In the genomic region with DNA sequence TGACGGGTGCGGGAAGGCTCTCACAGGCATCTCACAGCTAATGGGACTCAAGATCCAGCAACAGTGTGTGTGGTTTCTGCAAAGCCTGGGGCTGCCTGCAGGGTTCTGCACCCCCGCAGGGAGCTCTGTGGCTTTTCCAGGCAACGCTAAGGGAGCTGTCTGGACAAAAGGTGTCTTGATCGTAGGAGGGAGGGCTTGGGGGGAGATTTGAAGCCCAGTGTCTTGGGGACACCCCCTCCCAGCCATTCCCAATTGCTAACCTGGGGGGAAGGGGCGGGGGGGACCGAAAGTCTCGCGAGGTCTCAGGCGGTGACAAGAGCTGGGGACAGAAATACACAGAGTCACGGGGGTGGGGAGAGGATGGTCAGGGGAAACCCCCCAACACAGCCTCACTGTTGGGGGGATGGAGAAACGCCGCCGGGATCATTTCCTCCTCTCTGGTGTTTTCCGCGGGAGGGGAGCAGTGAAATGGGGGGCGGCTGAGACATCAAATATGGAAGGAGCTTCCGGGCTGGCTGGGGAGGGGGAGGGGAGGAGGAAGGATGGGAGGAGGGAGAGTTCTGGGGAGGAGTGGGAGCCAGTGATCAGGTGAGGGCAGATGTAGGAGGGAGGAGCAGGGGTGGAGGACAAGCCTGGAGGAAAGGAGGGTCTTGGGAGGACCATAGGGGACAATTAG, we compare ENCODE assay signal across 9 cellular contexts. TPM values are rescaled to one million over a fixed set of nuclear protein-coding genes. Genes with fewer than 3 reads are reported as not detected.
DNase-seq lines count a peak whose midpoint lies in the region; ATAC-seq and TF ChIP-seq lines count a peak whose summit lies in the region.
"Had no signal": no experiment of that assay in that cellular context is flagged by ENCODE, and none has a peak within 500 bp of the region (broad histone marks: within the 10 kb centered on the region; RNA-seq: fewer than 3 reads in every experiment).

No MANE protein-coding gene starts in this region.

- peaks cover 0 to 28% (median 3%) of the 10 kb centered on the region in 3 donors for H3K4me1 ChIP-seq in esophagus squamous epithelium

- H3K4me1 Mint-ChIP-seq in activated T-helper 1 cell treated with anti-CD3 and anti-CD28 coated beads, Interleukin-12 subunit alpha, Interleukin-12 subunit beta, Interleukin-2, Interleukin-4 antibody, amounts not matched to agents 30 ng/mL and 10 ng/mL and 1 ng/mL, durations not matched to agents 14 hours and 24 hours and 36 hours (ENCODE audit: low read depth) = peaks cover 18% of the 10 kb centered on the region
- H3K4me1 Mint-ChIP-seq in neural crest cell = peaks cover 20% of the 10 kb centered on the region

- H3K27me3 Mint-ChIP-seq in activated T-helper 1 cell treated with anti-CD3 and anti-CD28 coated beads, Interleukin-12 subunit alpha, Interleukin-12 subunit beta, Interleukin-2, Interleukin-4 antibody, amounts not matched to agents 30 ng/mL and 10 ng/mL and 1 ng/mL, durations not matched to agents 14 hours and 24 hours and 36 hours (ENCODE audit: insufficient read depth) = peaks cover 38% of the 10 kb centered on the region
- peaks cover 80% of the 10 kb centered on the region for H3K27me3 Mint-ChIP-seq in neural crest cell (ENCODE audit: low read depth)

- DNase-seq in DMS 273 (lab: John Stamatoyannopoulos, UW; ENCODE audit: unreplicated experiment) (peak; percentile 39), DMS 273 treated with DMSO at 0.1 percent for 48 hours (lab: John Stamatoyannopoulos, UW) (no peak), NB4 (ENCODE audit: low read depth) (peak; percentile 46), neural crest cell (ENCODE audit: low read depth, low spot score) (no peak), esophagus squamous epithelium (lab: John Stamatoyannopoulos, UW) (no peak)
- no peak for DNase-seq in activated T-helper 1 cell treated with anti-CD3 and anti-CD28 coated beads, Interleukin-12 subunit alpha, Interleukin-12 subunit beta, Interleukin-2, Interleukin-4 antibody, amounts not matched to agents 30 ng/mL and 10 ng/mL and 1 ng/mL, durations not matched to agents 14 hours and 24 hours and 36 hours (ENCODE audit: low spot score)

- ATAC-seq in HG03108 (IDR thresholded peaks at IDR 0.05; ENCODE audit: unreplicated experiment) (no peak), GM18520 (IDR thresholded peaks at IDR 0.05; ENCODE audit: unreplicated experiment) (no peak)

- TF ChIP-seq POLR2A in NB4 (IDR thresholded peaks at IDR 0.05; ENCODE audit: extremely low read depth, insufficient read length) (no peak), esophagus squamous epithelium (IDR thresholded peaks at IDR 0.05) (no peak)

- H3K36me3 Mint-ChIP-seq in activated T-helper 1 cell treated with anti-CD3 and anti-CD28 coated beads, Interleukin-12 subunit alpha, Interleukin-12 subunit beta, Interleukin-2, Interleukin-4 antibody, amounts not matched to agents 30 ng/mL and 10 ng/mL and 1 ng/mL, durations not matched to agents 14 hours and 24 hours and 36 hours (ENCODE audit: low read depth) = peaks cover 5% of the 10 kb centered on the region
- H3K36me3 Mint-ChIP-seq in neural crest cell (ENCODE audit: low read depth) = no peaks in the 10 kb centered on the region

- H3K9me3 Mint-ChIP-seq in activated T-helper 1 cell treated with anti-CD3 and anti-CD28 coated beads, Interleukin-12 subunit alpha, Interleukin-12 subunit beta, Interleukin-2, Interleukin-4 antibody, amounts not matched to agents 30 ng/mL and 10 ng/mL and 1 ng/mL, durations not matched to agents 14 hours and 24 hours and 36 hours = no peaks in the 10 kb centered on the region
- no peaks in the 10 kb centered on the region for H3K9me3 Mint-ChIP-seq in neural crest cell

- H3K27ac Mint-ChIP-seq in activated T-helper 1 cell treated with anti-CD3 and anti-CD28 coated beads, Interleukin-12 subunit alpha, Interleukin-12 subunit beta, Interleukin-2, Interleukin-4 antibody, amounts not matched to agents 30 ng/mL and 10 ng/mL and 1 ng/mL, durations not matched to agents 14 hours and 24 hours and 36 hours = peak overlapping the region; percentile 55
- no peak overlapping the region for H3K27ac Mint-ChIP-seq in neural crest cell (ENCODE audit: unreplicated experiment)

- intact Hi-C loops in activated T-helper 1 cell treated with anti-CD3 and anti-CD28 coated beads, Interleukin-12 subunit alpha, Interleukin-12 subunit beta, Interleukin-2, Interleukin-4 antibody, amounts not matched to agents 30 ng/mL and 10 ng/mL and 1 ng/mL, durations not matched to agents 14 hours and 24 hours and 36 hours (cut with micrococcal nuclease) = loop anchor here (1.0 to 2.0 kb wide), 2 partner anchors 9 to 15 kb away; no protein-coding TSS in a partner anchor
- intact Hi-C loops in esophagus squamous epithelium (cut with DNase I) = no loop called here

- WGBS in esophagus squamous epithelium, 2 donors = 0 to 3% methylated on average over 7 to 13 of the region's 18 CpGs

- peak overlapping the region; percentile 81 for H3K4me3 Mint-ChIP-seq in activated T-helper 1 cell treated with anti-CD3 and anti-CD28 coated beads, Interleukin-12 subunit alpha, Interleukin-12 subunit beta, Interleukin-2, Interleukin-4 antibody, amounts not matched to agents 30 ng/mL and 10 ng/mL and 1 ng/mL, durations not matched to agents 14 hours and 24 hours and 36 hours
- H3K4me3 Mint-ChIP-seq in neural crest cell = peak overlapping the region; percentile 80

- no peak overlapping the region for H3K4me3 ChIP-seq in NB4 (ENCODE audit: low read depth, low read length)
- peak overlapping the region in 1 of 4 donors; percentile 4 for H3K4me3 ChIP-seq in esophagus squamous epithelium

- peaks cover 13 to 93% (median 22%) of the 10 kb centered on the region in 4 donors for H3K27me3 ChIP-seq in esophagus squamous epithelium

- H3K36me3 ChIP-seq in esophagus squamous epithelium = no peaks in the 10 kb centered on the region

- no peak overlapping the region for H3K27ac ChIP-seq in esophagus squamous epithelium
- H3K27ac ChIP-seq: 22Rv1 had no signal

- TF ChIP-seq CTCF in NB4 (IDR thresholded peaks at IDR 0.05; ENCODE audit: low read depth, low read length) (no peak), neural crest cell (conservative IDR thresholded peaks at IDR 0.05) (peak; percentile 26), esophagus squamous epithelium (IDR thresholded peaks at IDR 0.05) (no peak)

- H3K9me3 ChIP-seq in esophagus squamous epithelium = no peaks in the 10 kb centered on the region

RNA-seq across cellular contexts. Expression of gene KCNC3, which starts 13.3 kb away (rescaled TPM):
- total RNA-seq in activated T-helper 1 cell treated with anti-CD3 and anti-CD28 coated beads, Interleukin-12 subunit alpha, Interleukin-12 subunit beta, Interleukin-2, Interleukin-4 antibody, amounts not matched to agents 30 ng/mL and 10 ng/mL and 1 ng/mL, durations not matched to agents 14 hours and 24 hours and 36 hours = 23.7 and 24.0 TPM in 2 replicates
- total RNA-seq in neural crest cell (4.0 and 4.2 TPM in 2 replicates), esophagus squamous epithelium (under 1 TPM in 3 of 4 donors, not detected in 1; 0.48 to 0.87 (median 0.57) TPM)

RNA-seq across cellular contexts. Expression of gene NAPSA, which starts 49.5 kb away (rescaled TPM):
- total RNA-seq in activated T-helper 1 cell treated with anti-CD3 and anti-CD28 coated beads, Interleukin-12 subunit alpha, Interleukin-12 subunit beta, Interleukin-2, Interleukin-4 antibody, amounts not matched to agents 30 ng/mL and 10 ng/mL and 1 ng/mL, durations not matched to agents 14 hours and 24 hours and 36 hours = 15.8 and 16.4 TPM in 2 replicates
- total RNA-seq in neural crest cell = 0.96 and 1.0 TPM in 2 replicates
- under 1 TPM in 1 of 4 donors, not detected in 3; 0.38 TPM for total RNA-seq in esophagus squamous epithelium

Comparison
In these comparisons a context has a peak if more than half of its experiments do, and no peak if none do; other contexts are left out.
1. DNase-seq: peak in DMS 273 (single experiment) and NB4 (single experiment); none in DMS 273 treated with DMSO at 0.1 percent for 48 hours (single experiment), activated T-helper 1 cell treated with anti-CD3 and anti-CD28 coated beads, Interleukin-12 subunit alpha, Interleukin-12 subunit beta, Interleukin-2, Interleukin-4 antibody, amounts not matched to agents 30 ng/mL and 10 ng/mL and 1 ng/mL, durations not matched to agents 14 hours and 24 hours and 36 hours (single experiment), neural crest cell (single experiment) and esophagus squamous epithelium (single experiment).